Comparison of ENCODE assay signal across 23 cellular contexts in genomic region chr18:7523772-7524171, GRCh38.
"Had no signal": no experiment of that assay in that cellular context is flagged by ENCODE, and none has a peak within 500 bp of the region (broad histone marks: within the 10 kb centered on the region; RNA-seq: fewer than 3 reads in every experiment).

No MANE protein-coding gene starts in this region.

- H3K27ac Mint-ChIP-seq: activated CD4-positive, alpha-beta memory T cell treated with anti-CD3 and anti-CD28 coated beads for 36 hours; activated CD4-positive, alpha-beta T cell treated with anti-CD3 and anti-CD28 coated beads, Interleukin-2, amount 10 ng/mL, durations not matched to agents 24 days and 14 days; activated naive CD4-positive, alpha-beta T cell treated with anti-CD3 and anti-CD28 coated beads for 36 hours; activated naive CD8-positive, alpha-beta T cell; activated T-helper 17 cell treated with anti-CD3 and anti-CD28 coated beads, Interleukin-2, amount 50 U/mL, for 72 hours; brain; T-helper 1 cell treated with Interleukin-12 subunit alpha and Interleukin-12 subunit beta and Interleukin-4 antibody, amounts not matched to agents 30 μg/mL and 1 μg/mL, for 36 hours had no signal

- DNase-seq: activated CD4-positive, alpha-beta memory T cell treated with anti-CD3 and anti-CD28 coated beads for 36 hours; activated CD4-positive, alpha-beta T cell treated with anti-CD3 and anti-CD28 coated beads, Interleukin-2, amount 10 ng/mL, durations not matched to agents 24 days and 14 days; activated CD4-positive, CD25-positive, alpha-beta regulatory T cell treated with anti-CD3 and anti-CD28 coated beads, Interleukin-2, amount 50 U/mL, for 72 hours; activated CD8-positive, alpha-beta memory T cell treated with anti-CD3 and anti-CD28 coated beads for 24 hours; activated gamma-delta T cell; activated naive CD4-positive, alpha-beta T cell treated with anti-CD3 and anti-CD28 coated beads for 36 hours; activated T-cell treated with anti-CD3 and anti-CD28 coated beads, Interleukin-2, amount 50 U/mL, for 4 hours; amygdala; MG63; MV-4-11; NCI-H1092 treated with DMSO at 0.1 percent for 48 hours; NCI-H1417 treated with DMSO at 0.1 percent for 48 hours; NCI-H1694; NCI-H2029; NCI-H2107; NCI-H446; NCI-H524; PC-9; SHP77 treated with DMSO at 0.1 percent for 48 hours had no signal

- H3K4me2 ChIP-seq: PC-9 had no signal

- H3K27me3 ChIP-seq: MG63 had no signal

- H3K4me3 Mint-ChIP-seq: activated CD4-positive, alpha-beta memory T cell treated with anti-CD3 and anti-CD28 coated beads for 36 hours; activated CD4-positive, alpha-beta T cell treated with anti-CD3 and anti-CD28 coated beads, Interleukin-2, amount 10 ng/mL, durations not matched to agents 24 days and 14 days; activated naive CD4-positive, alpha-beta T cell treated with anti-CD3 and anti-CD28 coated beads for 36 hours; activated naive CD8-positive, alpha-beta T cell; activated T-cell treated with anti-CD3 and anti-CD28 coated beads, Interleukin-2, amount 50 U/mL, for 4 hours; activated T-helper 17 cell treated with anti-CD3 and anti-CD28 coated beads, Interleukin-2, amount 50 U/mL, for 72 hours; brain; T-helper 1 cell treated with Interleukin-12 subunit alpha and Interleukin-12 subunit beta and Interleukin-4 antibody, amounts not matched to agents 30 μg/mL and 1 μg/mL, for 36 hours had no signal

- H3K36me3 ChIP-seq: MG63 had no signal

- H3K4me3 ChIP-seq: MG63, PC-9 had no signal

- H3K4me1 Mint-ChIP-seq: activated CD4-positive, alpha-beta T cell treated with anti-CD3 and anti-CD28 coated beads, Interleukin-2, amount 10 ng/mL, durations not matched to agents 24 days and 14 days; activated T-helper 17 cell treated with anti-CD3 and anti-CD28 coated beads, Interleukin-2, amount 50 U/mL, for 72 hours; brain had no signal

- H2AFZ ChIP-seq: PC-9 had no signal

- H3K9me3 Mint-ChIP-seq: activated CD4-positive, alpha-beta memory T cell treated with anti-CD3 and anti-CD28 coated beads for 36 hours; activated CD4-positive, alpha-beta T cell treated with anti-CD3 and anti-CD28 coated beads, Interleukin-2, amount 10 ng/mL, durations not matched to agents 24 days and 14 days; activated naive CD4-positive, alpha-beta T cell treated with anti-CD3 and anti-CD28 coated beads for 36 hours; activated T-cell treated with anti-CD3 and anti-CD28 coated beads, Interleukin-2, amount 50 U/mL, for 4 hours; brain; T-helper 1 cell treated with Interleukin-12 subunit alpha and Interleukin-12 subunit beta and Interleukin-4 antibody, amounts not matched to agents 30 μg/mL and 1 μg/mL, for 36 hours had no signal

- H3K36me3 Mint-ChIP-seq: activated CD4-positive, alpha-beta memory T cell treated with anti-CD3 and anti-CD28 coated beads for 36 hours; activated naive CD8-positive, alpha-beta T cell; brain had no signal

- H3K27me3 Mint-ChIP-seq: activated CD4-positive, alpha-beta memory T cell treated with anti-CD3 and anti-CD28 coated beads for 36 hours; activated CD4-positive, alpha-beta T cell treated with anti-CD3 and anti-CD28 coated beads, Interleukin-2, amount 10 ng/mL, durations not matched to agents 24 days and 14 days; activated naive CD8-positive, alpha-beta T cell; brain had no signal

- H3K27ac ChIP-seq: PC-9 had no signal

- ATAC-seq: activated T-cell treated with anti-CD3 and anti-CD28 coated beads, Interleukin-2, amount 50 U/mL, for 4 hours; activated T-helper 17 cell treated with anti-CD3 and anti-CD28 coated beads, Interleukin-2, amount 50 U/mL, for 72 hours had no signal

- H3K9me3 ChIP-seq: MG63 had no signal
